ENCODE assay signal across 1 cellular context in the genomic region with DNA sequence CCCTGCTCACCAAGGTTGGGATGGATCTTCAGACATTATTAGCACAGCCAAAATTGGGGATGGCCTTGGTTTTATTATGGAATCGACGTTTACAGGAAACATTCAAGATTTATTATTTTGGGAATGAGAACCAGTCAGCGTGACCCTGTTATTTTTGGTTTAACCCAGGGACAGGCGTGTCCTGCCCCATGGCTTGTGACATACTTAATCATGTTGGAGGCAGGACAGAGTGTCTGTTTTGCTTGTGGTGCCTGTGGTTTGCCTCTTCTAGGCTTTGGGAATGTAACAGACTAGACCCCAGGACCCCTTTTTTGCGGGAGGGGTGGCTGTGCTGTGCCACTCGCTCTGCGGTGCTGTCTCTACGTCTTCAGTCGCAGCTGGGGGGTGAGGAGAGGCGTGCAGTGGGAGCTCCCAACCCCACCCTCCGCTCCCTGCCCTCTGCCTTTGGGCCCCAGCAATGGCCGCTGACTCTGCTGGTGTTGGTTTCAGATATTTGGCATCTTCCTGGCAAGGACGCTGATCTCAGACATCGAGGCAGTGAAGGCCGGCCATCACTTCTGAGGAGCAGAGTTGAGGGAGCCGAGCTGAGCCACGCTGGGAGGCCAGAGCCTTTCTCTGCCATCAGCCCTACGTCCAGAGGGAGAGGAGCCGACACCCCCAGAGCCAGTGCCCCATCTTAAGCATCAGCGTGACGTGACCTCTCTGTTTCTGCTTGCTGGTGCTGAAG.
TF ChIP-seq lines count a peak whose summit lies in the region.

No MANE protein-coding gene starts in this region.

TF ChIP-seq in endothelial cell of umbilical vein, 7 proteins besides CTCF, POLR2A, EP300 and RAD21 (continued from another document):
- no peak for TF ChIP-seq JUN (IDR thresholded peaks at IDR 0.05; ENCODE audit: borderline replicate concordance, insufficient read depth, insufficient read length, low read depth)
- TF ChIP-seq GATA2 (IDR thresholded peaks at IDR 0.05; ENCODE audit: insufficient read depth, insufficient read length, low read depth, low read length): no peak
- TF ChIP-seq FOS (IDR thresholded peaks at IDR 0.05; ENCODE audit: borderline replicate concordance, insufficient read depth, low read length): no peak
